8 cellular contexts compared by ENCODE assay signal in the genomic region with DNA sequence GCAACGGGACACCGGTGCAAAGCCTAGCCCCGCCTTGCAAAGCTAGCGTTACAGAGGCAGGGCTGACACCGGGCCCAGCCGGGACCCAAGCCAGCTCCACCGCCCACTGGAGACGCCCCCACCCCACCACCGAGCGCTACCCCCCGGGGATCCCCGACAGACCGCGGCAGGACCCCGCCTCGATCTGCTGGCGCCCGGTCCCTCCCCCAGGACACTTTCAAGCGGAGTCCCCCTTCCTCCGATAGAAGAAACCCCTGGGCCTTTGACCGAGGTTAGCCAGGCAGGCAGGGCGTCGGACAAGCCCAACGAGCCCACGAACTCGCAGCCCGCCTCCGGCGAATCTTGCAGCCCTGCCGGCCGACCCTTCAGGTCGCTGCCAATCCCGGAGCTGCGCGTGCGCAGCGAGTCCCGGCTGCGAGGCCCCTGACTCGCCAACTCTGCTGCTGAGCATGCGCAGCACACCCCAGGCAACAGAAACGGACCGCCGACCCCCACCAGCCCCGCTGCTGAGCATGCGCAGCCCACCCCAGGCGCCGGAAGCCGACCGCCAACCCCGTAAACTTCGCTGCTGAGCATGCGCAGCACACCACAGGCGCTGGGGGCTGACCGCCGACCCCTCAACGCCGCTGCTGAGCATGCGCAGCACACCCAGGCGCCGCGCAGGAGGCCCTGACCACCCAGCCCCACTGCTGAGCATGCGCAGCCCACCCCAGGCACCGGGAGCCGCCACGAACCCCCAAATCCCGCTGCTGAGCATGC. TPM values are rescaled to one million over a fixed set of nuclear protein-coding genes. Genes with fewer than 3 reads are reported as not detected.
DNase-seq lines count a peak whose midpoint lies in the region; TF ChIP-seq lines count a peak whose summit lies in the region.

No MANE protein-coding gene starts in this region.

- TF ChIP-seq EP300 in stomach (IDR thresholded peaks at IDR 0.05) = no peak

- no peak overlapping the region for H2BK5ac ChIP-seq in H9 (ENCODE audit: insufficient read length, low read length)

- no peak overlapping the region for H3K4ac ChIP-seq in H9 (ENCODE audit: low read depth, low read length)

- no peak overlapping the region for H2BK120ac ChIP-seq in H9 (ENCODE audit: low read depth, low read length, poor library complexity, severe bottlenecking)

- H3K14ac ChIP-seq in H9 (ENCODE audit: insufficient read depth, low read length) = peak overlapping the region; percentile 94

- H3K9me3 ChIP-seq in H9 (ENCODE audit: control insufficient read depth, low read depth, low read length) (no peaks in the 10 kb centered on the region), stomach (peaks cover 0 to 5% (median 0%) of the 10 kb centered on the region in 4 donors)

- no peak overlapping the region for H3K56ac ChIP-seq in H9 (ENCODE audit: insufficient read length, low read depth, low read length)

- peak overlapping the region; percentile 79 to 80 for H3K4me3 Mint-ChIP-seq in H9
- H3K4me3 Mint-ChIP-seq in neural crest cell = peak overlapping the region; percentile 85

- H2BK12ac ChIP-seq in H9 (ENCODE audit: insufficient read length, low read depth, low read length) = no peak overlapping the region

- H3K4me3 ChIP-seq in foreskin fibroblast (ENCODE audit: low read depth in 1 of 2, low read length in 2 of 2) = peak overlapping the region; percentile 72 to 82
- peak overlapping the region; percentile 80 to 97 (median 92) for H3K4me3 ChIP-seq in stomach

- H3K23me2 ChIP-seq in H9 (ENCODE audit: insufficient read length, low read depth, low read length, poor library complexity, severe bottlenecking) = peaks cover 9% of the 10 kb centered on the region

- H2AFZ ChIP-seq in H9 (ENCODE audit: low read length) = no peak overlapping the region

- H4K5ac ChIP-seq in H9 (ENCODE audit: insufficient read length, low read depth, low read length) = no peak overlapping the region

- peak overlapping the region; percentile 82 for H3K9ac ChIP-seq in H9 (ENCODE audit: extremely low read depth, insufficient read length, low read length)

- no peaks in the 10 kb centered on the region for H4K20me1 ChIP-seq in H9 (ENCODE audit: control insufficient read depth, insufficient read depth, insufficient read length)

- H3K27ac ChIP-seq in H9 (ENCODE audit: insufficient read length, low read depth, low read length) = peak overlapping the region; percentile 42
- peak overlapping the region; percentile 95 to 100 (median 100) for H3K27ac ChIP-seq in stomach

- H4K91ac ChIP-seq in H9 (ENCODE audit: insufficient read length, low read depth, low read length) = no peak overlapping the region

- peaks cover 4 to 11% (median 7%) of the 10 kb centered on the region in 4 donors for H3K36me3 ChIP-seq in stomach

- peaks cover 5% of the 10 kb centered on the region; the same call in 1 of the 2 replicates for H3K4me1 ChIP-seq in H9 (ENCODE audit: insufficient read depth, low read length)
- H3K4me1 ChIP-seq in stomach = peaks cover 32 to 61% (median 47%) of the 10 kb centered on the region in 4 donors

- no CpG with 5 or more reads among the region's 67 CpGs for WGBS in H9 (ENCODE audit: extremely low coverage, insufficient read length, low lambda C conversion rate)
- 0 to 1% (median 0%) methylated on average over 29 to 67 of the region's 67 CpGs for WGBS in stomach, 5 donors

- TF ChIP-seq CTCF in H9 (conservative IDR thresholded peaks at IDR 0.05) (no peak), foreskin fibroblast (IDR thresholded peaks at IDR 0.05; ENCODE audit: low read depth, low read length) (no peak), neural crest cell (conservative IDR thresholded peaks at IDR 0.05) (no peak), stomach (IDR thresholded peaks at IDR 0.05) (no peak)

- peaks cover 11 to 12% of the 10 kb centered on the region in 2 experiments for H3K9me3 Mint-ChIP-seq in H9
- H3K9me3 Mint-ChIP-seq in neural crest cell = peaks cover 3% of the 10 kb centered on the region

- H3T11ph ChIP-seq in H9 (ENCODE audit: low read length) = no peak overlapping the region

- H4K8ac ChIP-seq in H9 (replicated peaks; ENCODE audit: insufficient read length, low read depth, low read length) = no peak overlapping the region

- H3K18ac ChIP-seq in H9 (ENCODE audit: insufficient read length, low read depth, low read length) = peak overlapping the region; percentile 89

- no peak overlapping the region for H3K23ac ChIP-seq in H9 (ENCODE audit: insufficient read length, low read depth, low read length)

- no peak overlapping the region for H2BK20ac ChIP-seq in H9 (ENCODE audit: low read depth, low read length, poor library complexity, severe bottlenecking)

- H3K79me1 ChIP-seq in H9 (ENCODE audit: insufficient read depth, low read depth, low read length, poor library complexity, severe bottlenecking) = no peaks in the 10 kb centered on the region

- peak; percentile 89 for TF ChIP-seq POLR2A in Raji (IDR thresholded peaks at IDR 0.05; ENCODE audit: insufficient read depth, low read depth, low read length)
- TF ChIP-seq POLR2A in stomach (IDR thresholded peaks at IDR 0.05) = no peak

- no peak overlapping the region for H2BK15ac ChIP-seq in H9 (ENCODE audit: low read depth, low read length)

- H3K4me1 Mint-ChIP-seq in H9 = peaks cover 24% of the 10 kb centered on the region in 2 experiments
- peaks cover 25% of the 10 kb centered on the region for H3K4me1 Mint-ChIP-seq in neural crest cell

- intact Hi-C loops in stomach (cut with DNase I; ENCODE audit: low total_unique reads) = no loop called here

- H3K27ac Mint-ChIP-seq in H9 (peak overlapping the region; percentile 42 to 97 (median 88)), neural crest cell (ENCODE audit: unreplicated experiment) (peak overlapping the region; percentile 21)

- no peaks in the 10 kb centered on the region for H3K79me2 ChIP-seq in H9 (ENCODE audit: insufficient read depth, low read length)

- H3K36me3 Mint-ChIP-seq in H9 (ENCODE audit: insufficient read depth in 1 of 3, low read depth in 3 of 3) = peaks cover 18 to 24% (median 19%) of the 10 kb centered on the region in 3 experiments
- peaks cover 20% of the 10 kb centered on the region for H3K36me3 Mint-ChIP-seq in neural crest cell (ENCODE audit: low read depth)

- H3K4me2 ChIP-seq in H9 (ENCODE audit: insufficient read depth, insufficient read length, low read length) = peak overlapping the region; percentile 88

- peak; percentile 93 for DNase-seq in ELR (ENCODE audit: low read depth)
- peak; percentile 99 for DNase-seq in H9
- peak; percentile 91 for DNase-seq in M059J (ENCODE audit: low read depth)
- peak; percentile 99 for DNase-seq in activated gamma-delta T cell (lab: John Stamatoyannopoulos, UW)
- DNase-seq in foreskin fibroblast = peak; percentile 95 to 99
- peak; percentile 96 for DNase-seq in neural crest cell (ENCODE audit: low read depth, low spot score)
- DNase-seq in stomach = peak; percentile 97

- H3K27me3 ChIP-seq in H9 (ENCODE audit: insufficient read depth, low read length) (no peaks in the 10 kb centered on the region), stomach (no peaks in the 10 kb centered on the region)

- peaks cover 14% of the 10 kb centered on the region for H3K27me3 Mint-ChIP-seq in H9 (ENCODE audit: low read depth)
- no peaks in the 10 kb centered on the region for H3K27me3 Mint-ChIP-seq in neural crest cell (ENCODE audit: low read depth)

- no peak overlapping the region for H2AK5ac ChIP-seq in H9 (ENCODE audit: insufficient read length, low read length)

RNA-seq across cellular contexts. Expression of gene ADI1, which starts 0.7 kb away (rescaled TPM):
- total RNA-seq in H9 (2021) (23.4 and 25.4 TPM in 2 replicates), neural crest cell (32.4 and 32.8 TPM in 2 replicates), stomach (10 to 100 TPM; 25.1 to 67.7 (median 56.2) TPM)
- 66.9 and 83.1 TPM in 2 replicates for total RNA-seq in M059J (2014; rRNA removed; shearing (Covaris generic))
- 100 to 1,000 TPM in 2 of 3 donors, 10 to 100 TPM in 1; 78.3 to 124 (median 110) TPM for polyA plus RNA-seq in stomach

RNA-seq across cellular contexts. Expression of gene RNASEH1, which starts 39.5 kb away (rescaled TPM):
- total RNA-seq in H9 (2021) (40.4 and 42.0 TPM in 2 replicates), neural crest cell (28.9 and 33.7 TPM in 2 replicates), stomach (10 to 100 TPM in 3 of 5 donors, 1 to 10 TPM in 2; 1.7 to 32.1 (median 13.6) TPM)
- total RNA-seq in M059J (2014; rRNA removed; shearing (Covaris generic)) = 17.6 and 27.7 TPM in 2 replicates
- 10 to 100 TPM in 1 of 3 donors, 1 to 10 TPM in 2; 4.6 to 13.9 (median 7.9) TPM for polyA plus RNA-seq in stomach

RNA-seq across cellular contexts. Expression of gene RPS7, which starts 56.4 kb away (rescaled TPM):
- total RNA-seq in H9 (2021) (2,120 and 2,130 TPM in 2 replicates), neural crest cell (1,758 and 1,929 TPM in 2 replicates), stomach (1,000 to 10,000 TPM; 1,571 to 2,461 (median 2,078) TPM)
- 1,245 and 2,001 TPM in 2 replicates for total RNA-seq in M059J (2014; rRNA removed; shearing (Covaris generic))
- polyA plus RNA-seq in stomach = 1,000 to 10,000 TPM; 3,068 to 4,006 (median 3,110) TPM

Comparison
In these comparisons a context has a peak if more than half of its experiments do, and no peak if none do; other contexts are left out.
1. Peak in every context shown above with its lines: DNase-seq, H3K4me3 ChIP-seq and H3K27ac ChIP-seq.